8 cellular contexts compared by ENCODE assay signal in the genomic region with DNA sequence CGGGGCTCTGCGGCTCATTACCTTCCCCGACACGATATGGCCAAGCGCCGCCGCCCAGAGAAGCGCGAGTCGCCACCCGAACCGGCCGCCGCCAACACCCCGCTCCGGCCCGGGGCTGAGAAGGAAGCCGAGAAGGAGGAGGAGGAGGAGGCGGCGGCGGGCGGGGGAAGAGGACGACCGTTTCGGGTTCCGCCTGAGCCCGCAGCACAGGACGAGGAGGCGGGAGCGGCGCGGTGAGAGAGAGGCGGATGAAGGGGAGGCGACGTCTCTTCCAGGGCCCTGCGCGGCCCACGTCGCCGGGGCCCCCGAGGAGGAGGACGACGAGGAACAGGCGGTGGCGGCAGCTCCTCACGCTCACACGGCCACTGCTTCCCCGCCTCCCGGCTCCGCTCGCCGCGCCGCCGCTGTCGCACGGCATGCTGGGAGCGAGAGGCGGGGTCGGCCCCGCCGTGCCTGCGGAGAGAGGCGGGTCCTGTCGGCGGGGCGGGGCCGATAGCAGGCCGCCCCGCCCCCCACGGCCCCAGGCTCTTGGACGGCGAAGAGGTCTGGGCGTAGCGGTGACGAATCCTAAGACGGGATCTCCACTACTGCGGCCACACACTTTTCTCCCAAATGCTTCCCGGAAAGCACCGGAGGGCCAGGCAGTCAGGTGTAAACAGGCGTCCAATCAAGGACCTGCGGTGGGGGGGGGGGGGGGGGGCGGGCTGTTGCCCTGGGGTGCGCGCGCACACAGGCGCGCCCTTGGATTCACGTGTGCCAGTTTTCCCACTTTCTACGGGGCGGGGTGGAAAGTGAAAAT.
DNase-seq lines count a peak whose midpoint lies in the region; ATAC-seq and TF ChIP-seq lines count a peak whose summit lies in the region.

No MANE protein-coding gene starts in this region.

- no peaks in the 10 kb centered on the region for H3K9me3 Mint-ChIP-seq in nephron progenitor cell

- H3K9ac ChIP-seq in DND-41 (ENCODE audit: low read depth, low read length), result peak overlapping the region; percentile 96

- H3K4me2 ChIP-seq in DND-41 (ENCODE audit: insufficient read depth, low read length), result peak overlapping the region; percentile 68

- H3K27ac Mint-ChIP-seq in nephron progenitor cell, result peak overlapping the region; percentile 92

- H3K27me3 ChIP-seq in DND-41 (ENCODE audit: insufficient read depth, low read length, poor library complexity), result no peaks in the 10 kb centered on the region

- peaks cover 66% of the 10 kb centered on the region for H3K79me2 ChIP-seq in DND-41 (ENCODE audit: insufficient read depth, low read length)

- H3K27me3 Mint-ChIP-seq in nephron progenitor cell (ENCODE audit: low read depth, poor library complexity), result no peaks in the 10 kb centered on the region

- H2AFZ ChIP-seq in DND-41 (ENCODE audit: low read depth, low read length), result peak overlapping the region; percentile 88

- peak overlapping the region; percentile 96 for H3K27ac ChIP-seq in DND-41 (ENCODE audit: low read length)

- TF ChIP-seq CTCF in DND-41 (IDR thresholded peaks at IDR 0.05; ENCODE audit: borderline replicate concordance, extremely low read depth, low read length, poor library complexity, severe bottlenecking), result peak; percentile 13
- TF ChIP-seq CTCF in fibroblast of villous mesenchyme (IDR thresholded peaks at IDR 0.05; ENCODE audit: insufficient read depth, low read depth, low read length), result no peak
- TF ChIP-seq CTCF in nephron progenitor cell (IDR thresholded peaks at IDR 0.05), result no peak

- ATAC-seq in DND-41 (ENCODE audit: insufficient read depth, low read depth) (peak; percentile 70), GM21619 (IDR thresholded peaks at IDR 0.05; ENCODE audit: unreplicated experiment) (peak; percentile 56)
- peak; percentile 91 for ATAC-seq in stimulated activated naive CD8-positive, alpha-beta T cell treated with anti-CD3 and anti-CD28 coated beads, Interleukin-15, Interleukin-2, amounts not matched to agents 100 U/mL and 50 U/mL, for 24 hours

- DNase-seq in DND-41 (peak; percentile 89), RPMI8226 (peak; percentile 98), activated gamma-delta T cell (lab: John Stamatoyannopoulos, UW) (peak; percentile 89), fibroblast of villous mesenchyme (ENCODE audit: low read depth) (peak; percentile 95), nephron progenitor cell (peak; percentile 97)
- peak; percentile 94 for DNase-seq in stimulated activated naive CD8-positive, alpha-beta T cell treated with anti-CD3 and anti-CD28 coated beads, Interleukin-15, Interleukin-2, amounts not matched to agents 100 U/mL and 50 U/mL, for 24 hours

- peaks cover 10% of the 10 kb centered on the region for H3K36me3 Mint-ChIP-seq in nephron progenitor cell (ENCODE audit: low read depth)

- H3K4me1 Mint-ChIP-seq in nephron progenitor cell, result peaks cover 27% of the 10 kb centered on the region

- H3K4me3 ChIP-seq in DND-41 (ENCODE audit: low read depth in 1 of 2, low read length in 2 of 2), result peak overlapping the region; percentile 65 to 94
- peak overlapping the region; percentile 73 for H3K4me3 ChIP-seq in fibroblast of villous mesenchyme (ENCODE audit: low read depth, low read length)

- TF ChIP-seq RAD21 in Ishikawa (IDR thresholded peaks at IDR 0.05; ENCODE audit: low read depth), result no peak; the same call in 1 of the 2 replicates

- peaks cover 8% of the 10 kb centered on the region for H3K36me3 ChIP-seq in DND-41 (ENCODE audit: insufficient read depth, low read length)

- peak overlapping the region; percentile 84 for H3K4me3 Mint-ChIP-seq in nephron progenitor cell

- H3K4me1 ChIP-seq in DND-41 (ENCODE audit: insufficient read depth, low read length), result peaks cover 27% of the 10 kb centered on the region

- peaks cover 18% of the 10 kb centered on the region; the same call in 1 of the 2 replicates for H4K20me1 ChIP-seq in DND-41 (ENCODE audit: insufficient read depth, low read length)

- TF ChIP-seq EP300 in Ishikawa (IDR thresholded peaks at IDR 0.05; ENCODE audit: borderline replicate concordance), result peak; percentile 26; the same call in 1 of the 2 replicates

- H3K9me3 ChIP-seq in DND-41 (ENCODE audit: insufficient read depth, low read length, severe bottlenecking), result no peaks in the 10 kb centered on the region

TF ChIP-seq in Ishikawa, 13 proteins besides CTCF, POLR2A, EP300 and RAD21:
- TF ChIP-seq, protein P1, sequence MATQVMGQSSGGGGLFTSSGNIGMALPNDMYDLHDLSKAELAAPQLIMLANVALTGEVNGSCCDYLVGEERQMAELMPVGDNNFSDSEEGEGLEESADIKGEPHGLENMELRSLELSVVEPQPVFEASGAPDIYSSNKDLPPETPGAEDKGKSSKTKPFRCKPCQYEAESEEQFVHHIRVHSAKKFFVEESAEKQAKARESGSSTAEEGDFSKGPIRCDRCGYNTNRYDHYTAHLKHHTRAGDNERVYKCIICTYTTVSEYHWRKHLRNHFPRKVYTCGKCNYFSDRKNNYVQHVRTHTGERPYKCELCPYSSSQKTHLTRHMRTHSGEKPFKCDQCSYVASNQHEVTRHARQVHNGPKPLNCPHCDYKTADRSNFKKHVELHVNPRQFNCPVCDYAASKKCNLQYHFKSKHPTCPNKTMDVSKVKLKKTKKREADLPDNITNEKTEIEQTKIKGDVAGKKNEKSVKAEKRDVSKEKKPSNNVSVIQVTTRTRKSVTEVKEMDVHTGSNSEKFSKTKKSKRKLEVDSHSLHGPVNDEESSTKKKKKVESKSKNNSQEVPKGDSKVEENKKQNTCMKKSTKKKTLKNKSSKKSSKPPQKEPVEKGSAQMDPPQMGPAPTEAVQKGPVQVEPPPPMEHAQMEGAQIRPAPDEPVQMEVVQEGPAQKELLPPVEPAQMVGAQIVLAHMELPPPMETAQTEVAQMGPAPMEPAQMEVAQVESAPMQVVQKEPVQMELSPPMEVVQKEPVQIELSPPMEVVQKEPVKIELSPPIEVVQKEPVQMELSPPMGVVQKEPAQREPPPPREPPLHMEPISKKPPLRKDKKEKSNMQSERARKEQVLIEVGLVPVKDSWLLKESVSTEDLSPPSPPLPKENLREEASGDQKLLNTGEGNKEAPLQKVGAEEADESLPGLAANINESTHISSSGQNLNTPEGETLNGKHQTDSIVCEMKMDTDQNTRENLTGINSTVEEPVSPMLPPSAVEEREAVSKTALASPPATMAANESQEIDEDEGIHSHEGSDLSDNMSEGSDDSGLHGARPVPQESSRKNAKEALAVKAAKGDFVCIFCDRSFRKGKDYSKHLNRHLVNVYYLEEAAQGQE (IDR thresholded peaks at IDR 0.05; ENCODE audit: low read depth), result no peak
- TF ChIP-seq NFIC (IDR thresholded peaks at IDR 0.05) (peak; percentile 24; the same call in 1 of the 2 replicates), TAF1 (IDR thresholded peaks at IDR 0.05; ENCODE audit: low read depth) (peak; percentile 70), TCF12 (IDR thresholded peaks at IDR 0.05; ENCODE audit: low read depth) (peak; percentile 23; the same call in 1 of the 2 replicates), TEAD4 (IDR thresholded peaks at IDR 0.05) (0 out of 2 replicates have a peak, but pooled peaks have one; percentile 3), EGR1 (IDR thresholded peaks at IDR 0.05) (no peak)
- TF ChIP-seq, protein P2, sequence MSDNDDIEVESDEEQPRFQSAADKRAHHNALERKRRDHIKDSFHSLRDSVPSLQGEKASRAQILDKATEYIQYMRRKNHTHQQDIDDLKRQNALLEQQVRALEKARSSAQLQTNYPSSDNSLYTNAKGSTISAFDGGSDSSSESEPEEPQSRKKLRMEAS (IDR thresholded peaks at IDR 0.05), result peak; percentile 56; the same call in 1 of the 2 replicates
- TF ChIP-seq, protein P3, sequence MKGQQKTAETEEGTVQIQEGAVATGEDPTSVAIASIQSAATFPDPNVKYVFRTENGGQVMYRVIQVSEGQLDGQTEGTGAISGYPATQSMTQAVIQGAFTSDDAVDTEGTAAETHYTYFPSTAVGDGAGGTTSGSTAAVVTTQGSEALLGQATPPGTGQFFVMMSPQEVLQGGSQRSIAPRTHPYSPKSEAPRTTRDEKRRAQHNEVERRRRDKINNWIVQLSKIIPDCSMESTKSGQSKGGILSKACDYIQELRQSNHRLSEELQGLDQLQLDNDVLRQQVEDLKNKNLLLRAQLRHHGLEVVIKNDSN (IDR thresholded peaks at IDR 0.05), result peak; percentile 76

Comparison
In these comparisons a context has a peak if more than half of its experiments do, and no peak if none do; other contexts are left out.
1. Peak in every context shown above with its lines: DNase-seq, ATAC-seq, H3K4me3 ChIP-seq and H3K27ac ChIP-seq.